ENCODE assay signal across 1 cellular context in the genomic region with DNA sequence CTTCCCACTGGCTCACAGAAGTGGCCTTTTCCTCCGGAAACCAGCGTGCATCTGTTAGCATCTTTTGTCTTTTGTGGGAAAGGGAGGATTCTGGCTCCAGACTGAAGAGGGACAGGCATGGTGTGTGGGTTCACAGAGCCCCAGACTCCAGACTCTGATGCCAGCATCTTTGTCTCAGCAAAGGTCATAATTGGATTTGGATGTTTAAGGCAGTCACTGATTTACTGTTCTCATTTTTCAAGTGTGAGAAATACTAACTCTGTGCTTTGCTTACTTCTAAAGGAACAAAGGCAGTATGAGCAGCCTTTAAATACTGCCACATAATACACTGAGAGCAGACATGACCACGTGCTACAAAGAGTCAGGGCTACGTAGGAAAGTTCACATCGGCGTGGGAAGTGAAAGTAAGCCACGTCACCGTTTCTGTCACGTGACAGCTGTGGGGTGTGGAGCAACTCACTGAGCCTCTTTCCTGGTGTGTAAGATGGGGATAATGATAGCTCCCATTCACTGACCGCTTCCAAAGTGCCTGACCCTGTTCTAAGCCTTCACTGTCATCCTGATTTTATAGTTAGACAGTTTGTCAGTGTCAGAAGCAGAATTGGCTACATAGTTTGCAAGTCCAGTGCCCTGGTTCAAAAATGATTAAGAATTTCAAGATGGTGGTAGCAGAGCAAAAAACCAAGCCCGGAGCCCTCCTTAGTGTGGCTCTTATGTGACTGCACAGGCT.
A peak's percentile ranks its signal among the peaks of the same experiment; 100 is the strongest.
TF ChIP-seq lines count a peak whose summit lies in the region.

No MANE protein-coding gene starts in this region.

TF ChIP-seq in IMR-90, 13 proteins besides CTCF, POLR2A, EP300 and RAD21:
- TF ChIP-seq BHLHE40 (IDR thresholded peaks at IDR 0.05; ENCODE audit: low read depth, low read length) (peak; percentile 70; the same call in 1 of the 2 replicates), CEBPB (IDR thresholded peaks at IDR 0.05; ENCODE audit: low read depth, low read length) (peak; percentile 80), CHD1 (IDR thresholded peaks at IDR 0.05; ENCODE audit: low read depth, low read length) (no peak), FOS (IDR thresholded peaks at IDR 0.05; ENCODE audit: low read depth, low read length) (no peak), NFE2L2 (IDR thresholded peaks at IDR 0.05; ENCODE audit: low read depth, low read length) (0 out of 2 replicates have a peak, but pooled peaks have one; percentile 18), RCOR1 (IDR thresholded peaks at IDR 0.05; ENCODE audit: insufficient replicate concordance, low read length) (no peak), MAFK (IDR thresholded peaks at IDR 0.05; ENCODE audit: low read depth, low read length) (no peak), SMC3 (IDR thresholded peaks at IDR 0.05; ENCODE audit: low read depth, low read length) (no peak), MAZ (IDR thresholded peaks at IDR 0.05; ENCODE audit: borderline replicate concordance, low read depth, low read length) (no peak), MXI1 (IDR thresholded peaks at IDR 0.05; ENCODE audit: borderline replicate concordance, low read depth, low read length) (no peak), RFX5 (IDR thresholded peaks at IDR 0.05; ENCODE audit: low read depth, low read length) (no peak)
- TF ChIP-seq, protein P1, sequence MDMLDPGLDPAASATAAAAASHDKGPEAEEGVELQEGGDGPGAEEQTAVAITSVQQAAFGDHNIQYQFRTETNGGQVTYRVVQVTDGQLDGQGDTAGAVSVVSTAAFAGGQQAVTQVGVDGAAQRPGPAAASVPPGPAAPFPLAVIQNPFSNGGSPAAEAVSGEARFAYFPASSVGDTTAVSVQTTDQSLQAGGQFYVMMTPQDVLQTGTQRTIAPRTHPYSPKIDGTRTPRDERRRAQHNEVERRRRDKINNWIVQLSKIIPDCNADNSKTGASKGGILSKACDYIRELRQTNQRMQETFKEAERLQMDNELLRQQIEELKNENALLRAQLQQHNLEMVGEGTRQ (IDR thresholded peaks at IDR 0.05; ENCODE audit: low read depth, low read length) = peak; percentile 96
- TF ChIP-seq, protein P2, sequence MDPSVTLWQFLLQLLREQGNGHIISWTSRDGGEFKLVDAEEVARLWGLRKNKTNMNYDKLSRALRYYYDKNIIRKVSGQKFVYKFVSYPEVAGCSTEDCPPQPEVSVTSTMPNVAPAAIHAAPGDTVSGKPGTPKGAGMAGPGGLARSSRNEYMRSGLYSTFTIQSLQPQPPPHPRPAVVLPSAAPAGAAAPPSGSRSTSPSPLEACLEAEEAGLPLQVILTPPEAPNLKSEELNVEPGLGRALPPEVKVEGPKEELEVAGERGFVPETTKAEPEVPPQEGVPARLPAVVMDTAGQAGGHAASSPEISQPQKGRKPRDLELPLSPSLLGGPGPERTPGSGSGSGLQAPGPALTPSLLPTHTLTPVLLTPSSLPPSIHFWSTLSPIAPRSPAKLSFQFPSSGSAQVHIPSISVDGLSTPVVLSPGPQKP (IDR thresholded peaks at IDR 0.05; ENCODE audit: borderline replicate concordance, low read depth, low read length) = no peak
